18 cellular contexts compared by ENCODE assay signal in the genomic region with DNA sequence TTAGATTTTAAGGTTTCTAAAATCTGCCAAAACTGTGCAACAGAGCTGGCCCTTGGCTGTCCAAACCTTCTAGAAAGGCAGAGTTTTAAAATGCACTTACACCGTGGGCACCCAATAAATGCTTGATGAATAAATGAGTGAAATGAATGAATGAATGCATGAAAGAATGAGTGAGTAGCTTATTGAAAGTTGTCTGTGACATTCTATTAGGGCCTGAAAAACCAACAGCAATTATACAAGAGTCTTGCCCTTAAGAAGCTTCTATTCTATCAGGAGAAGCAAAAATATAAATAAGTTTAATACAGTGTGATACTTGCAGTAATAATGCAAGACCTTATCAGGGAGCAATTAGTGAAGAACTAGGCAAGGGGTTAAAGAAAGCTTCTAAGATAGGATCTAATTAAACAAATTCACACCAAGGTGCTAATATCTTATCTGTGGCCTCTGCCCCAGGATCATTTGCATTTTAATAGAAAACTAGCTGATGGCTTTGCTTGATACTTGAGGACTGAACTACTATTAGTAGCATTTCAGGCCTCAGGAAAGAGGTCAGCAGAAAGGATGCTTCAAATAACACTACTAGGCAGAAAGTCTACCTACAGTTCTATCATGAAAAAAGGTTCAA.
DNase-seq lines count a peak whose midpoint lies in the region; ATAC-seq, FAIRE-seq and TF ChIP-seq lines count a peak whose summit lies in the region.
"Had no signal": no experiment of that assay in that cellular context is flagged by ENCODE, and none has a peak within 500 bp of the region (broad histone marks: within the 10 kb centered on the region; RNA-seq: fewer than 3 reads in every experiment).

No MANE protein-coding gene starts in this region.

- peaks cover 0 to 7% of the 10 kb centered on the region in 2 experiments; a peak in 3 of 4 replicates for H3K36me3 ChIP-seq in GM12878 (ENCODE audit: control insufficient read depth in 2 of 2, insufficient read depth in 2 of 2, low read length in 1 of 2)

- no peak for DNase-seq in activated CD4-positive, alpha-beta memory T cell treated with anti-CD3 and anti-CD28 coated beads, Interleukin-2, amount 10 ng/mL, durations not matched to agents 7 days and 5 days
- no peak for DNase-seq in activated CD4-positive, alpha-beta memory T cell treated with anti-CD3 and anti-CD28 coated beads for 36 hours
- DNase-seq in GM12891 (ENCODE audit: insufficient read length, low spot score) (no peak), GM12878 (ENCODE audit: low read depth, low spot score) (no peak), Kasumi-1 (lab: John Stamatoyannopoulos, UW) (no peak)
- DNase-seq: Calu3, DMS 273 treated with DMSO at 0.1 percent for 48 hours, DMS79, EL, H7 had no signal

- no peak for TF ChIP-seq RAD21 in GM12878 (IDR thresholded peaks at IDR 0.05; ENCODE audit: insufficient read depth, low read depth, low read length)

- no TSS peak for BruUV-seq in GM12878 (replicated peaks; lab: Mats Ljungman, UMichigan)

- no peaks in the 10 kb centered on the region; the same call in 1 of the 3 replicates for H3K9me3 ChIP-seq in GM12878 (replicated peaks; ENCODE audit: control insufficient read depth, insufficient read depth, low read length)

- no peak for TF ChIP-seq POLR2A in GM12891 (IDR thresholded peaks at IDR 0.05; ENCODE audit: low read depth, low read length)
- TF ChIP-seq POLR2A in GM12878 (IDR thresholded peaks at IDR 0.05; ENCODE audit: low read depth, low read length) = no peak

- peak overlapping the region; percentile 32 for H3K27ac Mint-ChIP-seq in activated CD4-positive, alpha-beta memory T cell treated with anti-CD3 and anti-CD28 coated beads, Interleukin-2, amount 10 ng/mL, durations not matched to agents 7 days and 5 days
- H3K27ac Mint-ChIP-seq in activated CD4-positive, alpha-beta memory T cell treated with anti-CD3 and anti-CD28 coated beads for 36 hours = no peak overlapping the region
- H3K27ac Mint-ChIP-seq: GM23338 had no signal

- 0 out of 2 replicates have a peak overlapping the region, but pooled peaks have one; percentile 18 for H3K4me2 ChIP-seq in GM12878 (ENCODE audit: control insufficient read depth, insufficient read depth)
- H3K4me2 ChIP-seq: GM23338, KMS-11 had no signal

- no peak for TF ChIP-seq CTCF in GM12878 (IDR thresholded peaks at IDR 0.05 in 2 of 3, conservative IDR thresholded peaks at IDR 0.05 in 1 of 3; ENCODE audit: control insufficient read depth in 2 of 3, extremely low read depth in 1 of 3, insufficient read depth in 1 of 3, low read depth in 3 of 3, low read length in 3 of 3)

- SMC1A ChIA-PET in GM12878 (lab: Charles Lee; ENCODE audit: uncharacterized antibody, unreplicated experiment) = interaction anchor here (0.9 to 19.6 kb wide), 13 partner anchors 12 to 293 kb away, joined by 3 to 388 read pairs (median 29); partner anchors contain the start of gene ATXN1

- CTCF ChIA-PET in activated CD4-positive, alpha-beta memory T cell treated with anti-CD3 and anti-CD28 coated beads, Interleukin-2, amount 10 ng/mL, durations not matched to agents 7 days and 5 days (lab: Charles Lee) = interaction anchor here (0.9 to 1.2 kb wide), 2 partner anchors 15 to 37 kb away, joined by 3 to 4 read pairs; no protein-coding TSS in a partner anchor
- CTCF ChIA-PET in activated CD4-positive, alpha-beta memory T cell treated with anti-CD3 and anti-CD28 coated beads for 36 hours (lab: Charles Lee) = interaction anchor here (1.0 to 4.9 kb wide), 3 partner anchors 15 to 55 kb away, joined by 3 to 23 read pairs (median 9); no protein-coding TSS in a partner anchor
- CTCF ChIA-PET in GM12878 (lab: Yijun Ruan, JAX) = interaction anchor here (0.7 to 9.9 kb wide), 8 partner anchors 9 to 302 kb away, joined by 3 to 155 read pairs (median 5); no protein-coding TSS in a partner anchor

- no peak overlapping the region; the same call in 1 of the 2 replicates for H3K27ac ChIP-seq in GM12878 (ENCODE audit: control insufficient read depth, insufficient read depth)
- H3K27ac ChIP-seq: 22Rv1, KMS-11 had no signal

- H3K79me2 ChIP-seq in GM12878 (ENCODE audit: control insufficient read depth, insufficient read depth, low read length) = peaks cover 40% of the 10 kb centered on the region

- no peak overlapping the region for H2AFZ ChIP-seq in GM12878 (ENCODE audit: control insufficient read depth, low read depth, low read length)
- H2AFZ ChIP-seq: GM23338 had no signal

- in situ Hi-C loops in GM12878 (cut with MboI) = no loop called here

- POLR2A ChIA-PET in activated CD4-positive, alpha-beta memory T cell treated with anti-CD3 and anti-CD28 coated beads, Interleukin-2, amount 10 ng/mL, durations not matched to agents 7 days and 5 days (lab: Charles Lee) = interaction anchor here (0.7 to 8.9 kb wide), 4 partner anchors 12 to 54 kb away, joined by 4 to 106 read pairs (median 6); no protein-coding TSS in a partner anchor
- POLR2A ChIA-PET in activated CD4-positive, alpha-beta memory T cell treated with anti-CD3 and anti-CD28 coated beads for 36 hours (lab: Charles Lee) = no interaction called here
- POLR2A ChIA-PET in GM12878 (lab: Charles Lee) = interaction anchor here (0.7 to 13.5 kb wide), 8 partner anchors 14 to 979 kb away, joined by 3 to 256 read pairs (median 4); no protein-coding TSS in a partner anchor

- intact Hi-C loops in activated CD4-positive, alpha-beta memory T cell treated with anti-CD3 and anti-CD28 coated beads for 36 hours (cut with micrococcal nuclease) = no loop called here
- intact Hi-C loops in GM12878 (cut with micrococcal nuclease; ENCODE audit: unreplicated experiment) = no loop called here

- peak; percentile 45 for FAIRE-seq in GM12891 (lab: Jason Lieb, UNC)
- no peak for FAIRE-seq in GM12878 (lab: Jason Lieb, UNC)
- FAIRE-seq: G401.6, HepG2 had no signal

- no peak for ATAC-seq in GM12878
- no peak for ATAC-seq in GM21367 (IDR thresholded peaks at IDR 0.05; ENCODE audit: unreplicated experiment)
- no peak for ATAC-seq in HG03108 (IDR thresholded peaks at IDR 0.05; ENCODE audit: unreplicated experiment)
- ATAC-seq: GM23338, HepG2 had no signal

- no peak for TF ChIP-seq EP300 in GM12878 (IDR thresholded peaks at IDR 0.05; ENCODE audit: borderline replicate concordance in 1 of 2, control insufficient read depth in 1 of 2, low read depth in 2 of 2, low read length in 2 of 2)

- no peaks in the 10 kb centered on the region for H3K27me3 Mint-ChIP-seq in activated CD4-positive, alpha-beta memory T cell treated with anti-CD3 and anti-CD28 coated beads, Interleukin-2, amount 10 ng/mL, durations not matched to agents 7 days and 5 days
- H3K27me3 Mint-ChIP-seq in activated CD4-positive, alpha-beta memory T cell treated with anti-CD3 and anti-CD28 coated beads for 36 hours = no peaks in the 10 kb centered on the region

- H3K9me3 Mint-ChIP-seq in activated CD4-positive, alpha-beta memory T cell treated with anti-CD3 and anti-CD28 coated beads, Interleukin-2, amount 10 ng/mL, durations not matched to agents 7 days and 5 days = peaks cover 2% of the 10 kb centered on the region
- H3K9me3 Mint-ChIP-seq in activated CD4-positive, alpha-beta memory T cell treated with anti-CD3 and anti-CD28 coated beads for 36 hours = no peaks in the 10 kb centered on the region

- 92% methylated on average over 1 of the region's 1 CpG for WGBS in GM12878 (ENCODE audit: insufficient coverage, insufficient replicate concordance, low lambda C conversion rate, missing lambda C conversion rate)

- RAD21 ChIA-PET in GM12878 (lab: Charles Lee; ENCODE audit: unreplicated experiment) = interaction anchor here (0.9 to 14.4 kb wide), 12 partner anchors 11 to 293 kb away, joined by 3 to 215 read pairs (median 6); no protein-coding TSS in a partner anchor

- peaks cover 58% of the 10 kb centered on the region for H3K36me3 Mint-ChIP-seq in activated CD4-positive, alpha-beta memory T cell treated with anti-CD3 and anti-CD28 coated beads, Interleukin-2, amount 10 ng/mL, durations not matched to agents 7 days and 5 days (ENCODE audit: low read depth)
- peaks cover 11% of the 10 kb centered on the region for H3K36me3 Mint-ChIP-seq in activated CD4-positive, alpha-beta memory T cell treated with anti-CD3 and anti-CD28 coated beads for 36 hours

- peaks cover 48% of the 10 kb centered on the region for H3K4me1 ChIP-seq in GM12878 (ENCODE audit: control insufficient read depth, insufficient read depth, low read length)

- peaks cover 78% of the 10 kb centered on the region for H3K4me1 Mint-ChIP-seq in activated CD4-positive, alpha-beta memory T cell treated with anti-CD3 and anti-CD28 coated beads, Interleukin-2, amount 10 ng/mL, durations not matched to agents 7 days and 5 days
- H3K4me1 Mint-ChIP-seq in activated CD4-positive, alpha-beta memory T cell treated with anti-CD3 and anti-CD28 coated beads for 36 hours (ENCODE audit: low read depth) = peaks cover 76% of the 10 kb centered on the region
- H3K4me1 Mint-ChIP-seq: CD14-positive monocyte had no signal

- no peak overlapping the region for H3K4me3 Mint-ChIP-seq in activated CD4-positive, alpha-beta memory T cell treated with anti-CD3 and anti-CD28 coated beads, Interleukin-2, amount 10 ng/mL, durations not matched to agents 7 days and 5 days
- no peak overlapping the region for H3K4me3 Mint-ChIP-seq in activated CD4-positive, alpha-beta memory T cell treated with anti-CD3 and anti-CD28 coated beads for 36 hours
- H3K4me3 Mint-ChIP-seq: CD14-positive monocyte, GM23338 had no signal

- no peaks in the 10 kb centered on the region for H3K27me3 ChIP-seq in GM12878 (replicated peaks in 1 of 2; ENCODE audit: control insufficient read depth in 2 of 2, insufficient read depth in 2 of 2, low read length in 1 of 2)

- no peaks in the 10 kb centered on the region for H4K20me1 ChIP-seq in GM12878 (ENCODE audit: control insufficient read depth, insufficient read depth)

- no peak overlapping the region for H3K4me3 ChIP-seq in GM12878
- H3K4me3 ChIP-seq: GM23338 had no signal

- no peak overlapping the region for H3K9ac ChIP-seq in GM12878 (ENCODE audit: control insufficient read depth, insufficient read depth, low read length)
- H3K9ac ChIP-seq: KMS-11 had no signal

TF ChIP-seq in GM12891, 5 proteins besides CTCF, POLR2A, EP300 and RAD21:
- TF ChIP-seq PAX5 (IDR thresholded peaks at IDR 0.05; ENCODE audit: insufficient read depth, low read length, severe bottlenecking) = no peak
- TF ChIP-seq POU2F2 (IDR thresholded peaks at IDR 0.05; ENCODE audit: low read depth, low read length) = no peak
- TF ChIP-seq SPI1 (IDR thresholded peaks at IDR 0.05; ENCODE audit: low read depth, low read length) = no peak
- TF ChIP-seq TAF1 (IDR thresholded peaks at IDR 0.05; ENCODE audit: low read depth, low read length) = no peak
- TF ChIP-seq POLR2AphosphoS5 (IDR thresholded peaks at IDR 0.05; ENCODE audit: low read depth, low read length) = no peak
TF ChIP-seq in GM12891: peak in this region for 0.

TF ChIP-seq in GM12878, 131 proteins besides CTCF, POLR2A, EP300 and RAD21 (continues in another document):
- no peak for TF ChIP-seq PAX8 (IDR thresholded peaks at IDR 0.05)
- TF ChIP-seq HDAC6 (IDR thresholded peaks at IDR 0.05; ENCODE audit: unreplicated experiment) = no peak
